ENCODE assay signal across 1 cellular context in genomic region chr6:43339168-43339567, GRCh38.
TF ChIP-seq lines count a peak whose summit lies in the region.

No MANE protein-coding gene starts in this region.

TF ChIP-seq in GM12878, 131 proteins besides CTCF, POLR2A, EP300 and RAD21 (continued from another document and continues in another):
- TF ChIP-seq ZBTB11 (CRISPR knock-in tag; IDR thresholded peaks at IDR 0.05), result no peak
- no peak for TF ChIP-seq E2F8 (IDR thresholded peaks at IDR 0.05; ENCODE audit: low read depth, partially characterized antibody)
- TF ChIP-seq STAT3 (IDR thresholded peaks at IDR 0.05; ENCODE audit: low read depth, low read length), result no peak
- TF ChIP-seq ZSCAN29 (IDR thresholded peaks at IDR 0.05), result no peak
- TF ChIP-seq PBX3 (IDR thresholded peaks at IDR 0.05; ENCODE audit: insufficient replicate concordance, low read depth, low read length), result peak; percentile 33
- no peak; the same call in 1 of the 2 replicates for TF ChIP-seq MLLT1 (IDR thresholded peaks at IDR 0.05)
- TF ChIP-seq RUNX3 (IDR thresholded peaks at IDR 0.05; ENCODE audit: low read length), result peak; percentile 85
- TF ChIP-seq SP1 (IDR thresholded peaks at IDR 0.05; ENCODE audit: low read depth, low read length), result peak; percentile 48
- no peak for TF ChIP-seq SMAD5 (IDR thresholded peaks at IDR 0.05; ENCODE audit: low read depth)
- TF ChIP-seq ZNF592 (IDR thresholded peaks at IDR 0.05), result peak; percentile 97
- TF ChIP-seq SIN3A (IDR thresholded peaks at IDR 0.05; ENCODE audit: low read depth, low read length), result no peak
- peak; percentile 62 for TF ChIP-seq SMAD1 (IDR thresholded peaks at IDR 0.05; ENCODE audit: low read depth, partially characterized antibody)
- no peak for TF ChIP-seq PRDM15 (CRISPR knock-in tag; IDR thresholded peaks at IDR 0.05)
- no peak for TF ChIP-seq MYC (IDR thresholded peaks at IDR 0.05; ENCODE audit: insufficient read depth, insufficient read length, insufficient replicate concordance, low read length, severe bottlenecking)
- TF ChIP-seq BMI1 (IDR thresholded peaks at IDR 0.05; ENCODE audit: borderline replicate concordance), result no peak
- no peak for TF ChIP-seq NR2C1 (IDR thresholded peaks at IDR 0.05)
- no peak for TF ChIP-seq E2F4 (IDR thresholded peaks at IDR 0.05; ENCODE audit: low read depth, low read length)
- no peak; the same call in 1 of the 2 replicates for TF ChIP-seq FOXK2 (IDR thresholded peaks at IDR 0.05)
- 0 out of 2 replicates have a peak, but pooled peaks have one; percentile 56 for TF ChIP-seq GATAD2B (conservative IDR thresholded peaks at IDR 0.05; ENCODE audit: low read depth)
- TF ChIP-seq FOS (IDR thresholded peaks at IDR 0.05; ENCODE audit: borderline replicate concordance, extremely low read depth, insufficient read length), result no peak
- TF ChIP-seq MAX (IDR thresholded peaks at IDR 0.05; ENCODE audit: low read depth, low read length), result no peak; the same call in 1 of the 2 replicates
- TF ChIP-seq IKZF1 (conservative IDR thresholded peaks at IDR 0.05), result peak; percentile 43
- no peak for TF ChIP-seq CEBPB (IDR thresholded peaks at IDR 0.05; ENCODE audit: borderline replicate concordance in 1 of 2, low read depth in 2 of 2, low read length in 2 of 2)
- no peak for TF ChIP-seq PML (IDR thresholded peaks at IDR 0.05; ENCODE audit: low read length)
- peak; percentile 43 for TF ChIP-seq DPF2 (IDR thresholded peaks at IDR 0.05)
- peak; percentile 43 for TF ChIP-seq NFIC (IDR thresholded peaks at IDR 0.05; ENCODE audit: low read depth, low read length)
- TF ChIP-seq ASH2L (IDR thresholded peaks at IDR 0.05; ENCODE audit: borderline replicate concordance, low read depth), result no peak
- TF ChIP-seq HDAC2 (IDR thresholded peaks at IDR 0.05), result no peak
- no peak for TF ChIP-seq CEBPZ (IDR thresholded peaks at IDR 0.05; ENCODE audit: low read depth, low read length)
- TF ChIP-seq RAD51 (IDR thresholded peaks at IDR 0.05), result no peak
- TF ChIP-seq PKNOX1 (IDR thresholded peaks at IDR 0.05), result peak; percentile 58; the same call in 1 of the 2 replicates
- TF ChIP-seq HCFC1 (IDR thresholded peaks at IDR 0.05; ENCODE audit: low read length), result no peak
- no peak for TF ChIP-seq SREBF1 (IDR thresholded peaks at IDR 0.05; ENCODE audit: low read length)
- TF ChIP-seq GABPA (IDR thresholded peaks at IDR 0.05; ENCODE audit: low read depth), result no peak
- no peak for TF ChIP-seq ZNF217 (IDR thresholded peaks at IDR 0.05)
